ENCODE assay signal across 1 cellular context in the genomic region with DNA sequence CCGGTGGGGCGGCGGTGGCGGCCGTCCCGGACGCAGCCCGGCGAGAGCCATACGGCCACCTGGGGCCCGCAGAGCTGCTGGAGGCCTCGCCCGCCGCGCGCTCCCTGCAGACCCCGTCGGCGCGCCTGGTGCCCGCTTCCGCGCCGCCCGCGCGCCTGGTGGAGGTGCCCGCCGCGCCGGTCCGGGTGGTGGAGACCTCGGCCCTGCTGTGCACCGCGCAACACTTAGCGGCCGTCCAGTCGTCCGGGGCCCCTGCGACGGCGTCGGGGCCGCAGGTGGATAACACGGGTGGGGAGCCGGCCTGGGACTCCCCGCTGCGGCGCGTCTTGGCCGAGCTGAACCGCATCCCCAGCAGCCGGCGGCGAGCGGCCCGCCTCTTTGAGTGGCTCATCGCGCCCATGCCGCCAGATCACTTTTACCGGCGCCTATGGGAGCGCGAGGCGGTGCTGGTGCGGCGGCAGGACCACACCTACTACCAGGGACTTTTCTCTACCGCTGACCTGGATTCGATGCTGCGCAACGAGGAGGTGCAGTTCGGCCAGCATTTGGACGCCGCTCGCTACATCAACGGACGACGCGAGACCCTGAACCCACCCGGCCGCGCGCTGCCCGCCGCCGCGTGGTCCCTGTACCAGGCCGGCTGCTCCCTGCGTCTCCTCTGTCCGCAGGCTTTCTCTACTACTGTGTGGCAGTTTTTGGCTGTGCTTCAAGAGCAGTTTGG.
A peak's percentile ranks its signal among the peaks of the same experiment; 100 is the strongest.
TF ChIP-seq lines count a peak whose summit lies in the region.

No MANE protein-coding gene starts in this region.

TF ChIP-seq in HepG2, 621 proteins besides CTCF, POLR2A, EP300 and RAD21 (continued from another document and continues in another):
- TF ChIP-seq, protein P1, sequence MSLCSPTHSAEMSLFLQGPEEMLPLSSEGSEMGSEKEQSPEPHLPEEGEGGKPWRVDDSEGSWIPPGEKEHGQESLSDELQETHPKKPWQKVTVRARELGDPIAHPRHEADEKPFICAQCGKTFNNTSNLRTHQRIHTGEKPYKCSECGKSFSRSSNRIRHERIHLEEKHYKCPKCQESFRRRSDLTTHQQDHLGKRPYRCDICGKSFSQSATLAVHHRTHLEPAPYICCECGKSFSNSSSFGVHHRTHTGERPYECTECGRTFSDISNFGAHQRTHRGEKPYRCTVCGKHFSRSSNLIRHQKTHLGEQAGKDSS (CRISPR knock-in tag; IDR thresholded peaks at IDR 0.05; ENCODE audit: borderline replicate concordance, low read depth) = 0 out of 2 replicates have a peak, but pooled peaks have one; percentile 12
- TF ChIP-seq HDAC1 (CRISPR knock-in tag; IDR thresholded peaks at IDR 0.05) = peak; percentile 35; the same call in 1 of the 2 replicates
- TF ChIP-seq, protein P2, sequence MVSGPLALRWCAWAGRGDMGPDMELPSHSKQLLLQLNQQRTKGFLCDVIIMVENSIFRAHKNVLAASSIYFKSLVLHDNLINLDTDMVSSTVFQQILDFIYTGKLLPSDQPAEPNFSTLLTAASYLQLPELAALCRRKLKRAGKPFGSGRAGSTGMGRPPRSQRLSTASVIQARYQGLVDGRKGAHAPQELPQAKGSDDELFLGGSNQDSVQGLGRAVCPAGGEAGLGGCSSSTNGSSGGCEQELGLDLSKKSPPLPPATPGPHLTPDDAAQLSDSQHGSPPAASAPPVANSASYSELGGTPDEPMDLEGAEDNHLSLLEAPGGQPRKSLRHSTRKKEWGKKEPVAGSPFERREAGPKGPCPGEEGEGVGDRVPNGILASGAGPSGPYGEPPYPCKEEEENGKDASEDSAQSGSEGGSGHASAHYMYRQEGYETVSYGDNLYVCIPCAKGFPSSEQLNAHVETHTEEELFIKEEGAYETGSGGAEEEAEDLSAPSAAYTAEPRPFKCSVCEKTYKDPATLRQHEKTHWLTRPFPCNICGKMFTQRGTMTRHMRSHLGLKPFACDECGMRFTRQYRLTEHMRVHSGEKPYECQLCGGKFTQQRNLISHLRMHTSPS (CRISPR knock-in tag; IDR thresholded peaks at IDR 0.05; ENCODE audit: low read depth) = 0 out of 2 replicates have a peak, but pooled peaks have one; percentile 3
- no peak for TF ChIP-seq BCL6 (CRISPR knock-in tag; IDR thresholded peaks at IDR 0.05)
- TF ChIP-seq PHF8 (CRISPR knock-in tag; IDR thresholded peaks at IDR 0.05) = peak; percentile 4; the same call in 1 of the 2 replicates
- TF ChIP-seq ZC3H13 (CRISPR knock-in tag; IDR thresholded peaks at IDR 0.05) = peak; percentile 33; the same call in 1 of the 2 replicates
- no peak for TF ChIP-seq HOXD1 (CRISPR knock-in tag; IDR thresholded peaks at IDR 0.05)
- TF ChIP-seq SALL1 (CRISPR knock-in tag; IDR thresholded peaks at IDR 0.05) = peak; percentile 56; the same call in 1 of the 2 replicates
- TF ChIP-seq, protein P3, sequence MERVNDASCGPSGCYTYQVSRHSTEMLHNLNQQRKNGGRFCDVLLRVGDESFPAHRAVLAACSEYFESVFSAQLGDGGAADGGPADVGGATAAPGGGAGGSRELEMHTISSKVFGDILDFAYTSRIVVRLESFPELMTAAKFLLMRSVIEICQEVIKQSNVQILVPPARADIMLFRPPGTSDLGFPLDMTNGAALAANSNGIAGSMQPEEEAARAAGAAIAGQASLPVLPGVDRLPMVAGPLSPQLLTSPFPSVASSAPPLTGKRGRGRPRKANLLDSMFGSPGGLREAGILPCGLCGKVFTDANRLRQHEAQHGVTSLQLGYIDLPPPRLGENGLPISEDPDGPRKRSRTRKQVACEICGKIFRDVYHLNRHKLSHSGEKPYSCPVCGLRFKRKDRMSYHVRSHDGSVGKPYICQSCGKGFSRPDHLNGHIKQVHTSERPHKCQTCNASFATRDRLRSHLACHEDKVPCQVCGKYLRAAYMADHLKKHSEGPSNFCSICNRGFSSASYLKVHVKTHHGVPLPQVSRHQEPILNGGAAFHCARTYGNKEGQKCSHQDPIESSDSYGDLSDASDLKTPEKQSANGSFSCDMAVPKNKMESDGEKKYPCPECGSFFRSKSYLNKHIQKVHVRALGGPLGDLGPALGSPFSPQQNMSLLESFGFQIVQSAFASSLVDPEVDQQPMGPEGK (CRISPR knock-in tag; IDR thresholded peaks at IDR 0.05) = no peak
- TF ChIP-seq ZNF816 (CRISPR knock-in tag; IDR thresholded peaks at IDR 0.05; ENCODE audit: borderline replicate concordance) = no peak; the same call in 1 of the 2 replicates
- TF ChIP-seq KDM5B (CRISPR knock-in tag; IDR thresholded peaks at IDR 0.05; ENCODE audit: borderline replicate concordance) = 0 out of 2 replicates have a peak, but pooled peaks have one; percentile 42
- TF ChIP-seq RFXANK (CRISPR knock-in tag; IDR thresholded peaks at IDR 0.05) = 0 out of 2 replicates have a peak, but pooled peaks have one; percentile 32
- TF ChIP-seq ZNF563 (CRISPR knock-in tag; IDR thresholded peaks at IDR 0.05) = 0 out of 2 replicates have a peak, but pooled peaks have one; percentile 63
- peak; percentile 50; the same call in 1 of the 2 replicates for TF ChIP-seq ZNF607 (CRISPR knock-in tag; IDR thresholded peaks at IDR 0.05; ENCODE audit: borderline replicate concordance)
- TF ChIP-seq ZNF883 (CRISPR knock-in tag; IDR thresholded peaks at IDR 0.05; ENCODE audit: not compliant biosample characterization) = peak; percentile 18
- TF ChIP-seq, protein P4, sequence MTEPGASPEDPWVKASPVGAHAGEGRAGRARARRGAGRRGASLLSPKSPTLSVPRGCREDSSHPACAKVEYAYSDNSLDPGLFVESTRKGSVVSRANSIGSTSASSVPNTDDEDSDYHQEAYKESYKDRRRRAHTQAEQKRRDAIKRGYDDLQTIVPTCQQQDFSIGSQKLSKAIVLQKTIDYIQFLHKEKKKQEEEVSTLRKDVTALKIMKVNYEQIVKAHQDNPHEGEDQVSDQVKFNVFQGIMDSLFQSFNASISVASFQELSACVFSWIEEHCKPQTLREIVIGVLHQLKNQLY (CRISPR knock-in tag; IDR thresholded peaks at IDR 0.05) = no peak
- TF ChIP-seq STAT5B (CRISPR knock-in tag; IDR thresholded peaks at IDR 0.05) = no peak
- TF ChIP-seq, protein P5, sequence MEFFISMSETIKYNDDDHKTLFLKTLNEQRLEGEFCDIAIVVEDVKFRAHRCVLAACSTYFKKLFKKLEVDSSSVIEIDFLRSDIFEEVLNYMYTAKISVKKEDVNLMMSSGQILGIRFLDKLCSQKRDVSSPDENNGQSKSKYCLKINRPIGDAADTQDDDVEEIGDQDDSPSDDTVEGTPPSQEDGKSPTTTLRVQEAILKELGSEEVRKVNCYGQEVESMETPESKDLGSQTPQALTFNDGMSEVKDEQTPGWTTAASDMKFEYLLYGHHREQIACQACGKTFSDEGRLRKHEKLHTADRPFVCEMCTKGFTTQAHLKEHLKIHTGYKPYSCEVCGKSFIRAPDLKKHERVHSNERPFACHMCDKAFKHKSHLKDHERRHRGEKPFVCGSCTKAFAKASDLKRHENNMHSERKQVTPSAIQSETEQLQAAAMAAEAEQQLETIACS (CRISPR knock-in tag; IDR thresholded peaks at IDR 0.05) = no peak
- no peak for TF ChIP-seq EZH2 (conservative IDR thresholded peaks at IDR 0.05; ENCODE audit: low read depth, low read length)
- TF ChIP-seq CCDC6 (CRISPR knock-in tag; IDR thresholded peaks at IDR 0.05) = peak; percentile 28; the same call in 1 of the 2 replicates
- TF ChIP-seq MED13 (CRISPR knock-in tag; IDR thresholded peaks at IDR 0.05) = peak; percentile 19; the same call in 1 of the 2 replicates
- TF ChIP-seq ELF3 (CRISPR knock-in tag; IDR thresholded peaks at IDR 0.05) = no peak
- TF ChIP-seq NPAS2 (CRISPR knock-in tag; IDR thresholded peaks at IDR 0.05; ENCODE audit: borderline replicate concordance) = no peak
- TF ChIP-seq, protein P6, sequence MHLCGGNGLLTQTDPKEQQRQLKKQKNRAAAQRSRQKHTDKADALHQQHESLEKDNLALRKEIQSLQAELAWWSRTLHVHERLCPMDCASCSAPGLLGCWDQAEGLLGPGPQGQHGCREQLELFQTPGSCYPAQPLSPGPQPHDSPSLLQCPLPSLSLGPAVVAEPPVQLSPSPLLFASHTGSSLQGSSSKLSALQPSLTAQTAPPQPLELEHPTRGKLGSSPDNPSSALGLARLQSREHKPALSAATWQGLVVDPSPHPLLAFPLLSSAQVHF (CRISPR knock-in tag; IDR thresholded peaks at IDR 0.05) = no peak
- 0 out of 2 replicates have a peak, but pooled peaks have one; percentile 20 for TF ChIP-seq ZNF343 (CRISPR knock-in tag; IDR thresholded peaks at IDR 0.05)
- TF ChIP-seq ASH2L (IDR thresholded peaks at IDR 0.05; ENCODE audit: insufficient read length, low read depth, low read length) = peak; percentile 10
- TF ChIP-seq ZSCAN20 (CRISPR knock-in tag; IDR thresholded peaks at IDR 0.05; ENCODE audit: borderline replicate concordance) = 0 out of 2 replicates have a peak, but pooled peaks have one; percentile 1
- TF ChIP-seq ZMYM4 (CRISPR knock-in tag; IDR thresholded peaks at IDR 0.05) = no peak; the same call in none of the 2 replicates
- TF ChIP-seq, protein P7, sequence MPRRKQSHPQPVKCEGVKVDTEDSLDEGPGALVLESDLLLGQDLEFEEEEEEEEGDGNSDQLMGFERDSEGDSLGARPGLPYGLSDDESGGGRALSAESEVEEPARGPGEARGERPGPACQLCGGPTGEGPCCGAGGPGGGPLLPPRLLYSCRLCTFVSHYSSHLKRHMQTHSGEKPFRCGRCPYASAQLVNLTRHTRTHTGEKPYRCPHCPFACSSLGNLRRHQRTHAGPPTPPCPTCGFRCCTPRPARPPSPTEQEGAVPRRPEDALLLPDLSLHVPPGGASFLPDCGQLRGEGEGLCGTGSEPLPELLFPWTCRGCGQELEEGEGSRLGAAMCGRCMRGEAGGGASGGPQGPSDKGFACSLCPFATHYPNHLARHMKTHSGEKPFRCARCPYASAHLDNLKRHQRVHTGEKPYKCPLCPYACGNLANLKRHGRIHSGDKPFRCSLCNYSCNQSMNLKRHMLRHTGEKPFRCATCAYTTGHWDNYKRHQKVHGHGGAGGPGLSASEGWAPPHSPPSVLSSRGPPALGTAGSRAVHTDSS (CRISPR knock-in tag; conservative IDR thresholded peaks at IDR 0.05) = 0 out of 2 replicates have a peak, but pooled peaks have one; percentile 3
- no peak for TF ChIP-seq SMARCE1 (IDR thresholded peaks at IDR 0.05; ENCODE audit: borderline replicate concordance)
- TF ChIP-seq, protein P8, sequence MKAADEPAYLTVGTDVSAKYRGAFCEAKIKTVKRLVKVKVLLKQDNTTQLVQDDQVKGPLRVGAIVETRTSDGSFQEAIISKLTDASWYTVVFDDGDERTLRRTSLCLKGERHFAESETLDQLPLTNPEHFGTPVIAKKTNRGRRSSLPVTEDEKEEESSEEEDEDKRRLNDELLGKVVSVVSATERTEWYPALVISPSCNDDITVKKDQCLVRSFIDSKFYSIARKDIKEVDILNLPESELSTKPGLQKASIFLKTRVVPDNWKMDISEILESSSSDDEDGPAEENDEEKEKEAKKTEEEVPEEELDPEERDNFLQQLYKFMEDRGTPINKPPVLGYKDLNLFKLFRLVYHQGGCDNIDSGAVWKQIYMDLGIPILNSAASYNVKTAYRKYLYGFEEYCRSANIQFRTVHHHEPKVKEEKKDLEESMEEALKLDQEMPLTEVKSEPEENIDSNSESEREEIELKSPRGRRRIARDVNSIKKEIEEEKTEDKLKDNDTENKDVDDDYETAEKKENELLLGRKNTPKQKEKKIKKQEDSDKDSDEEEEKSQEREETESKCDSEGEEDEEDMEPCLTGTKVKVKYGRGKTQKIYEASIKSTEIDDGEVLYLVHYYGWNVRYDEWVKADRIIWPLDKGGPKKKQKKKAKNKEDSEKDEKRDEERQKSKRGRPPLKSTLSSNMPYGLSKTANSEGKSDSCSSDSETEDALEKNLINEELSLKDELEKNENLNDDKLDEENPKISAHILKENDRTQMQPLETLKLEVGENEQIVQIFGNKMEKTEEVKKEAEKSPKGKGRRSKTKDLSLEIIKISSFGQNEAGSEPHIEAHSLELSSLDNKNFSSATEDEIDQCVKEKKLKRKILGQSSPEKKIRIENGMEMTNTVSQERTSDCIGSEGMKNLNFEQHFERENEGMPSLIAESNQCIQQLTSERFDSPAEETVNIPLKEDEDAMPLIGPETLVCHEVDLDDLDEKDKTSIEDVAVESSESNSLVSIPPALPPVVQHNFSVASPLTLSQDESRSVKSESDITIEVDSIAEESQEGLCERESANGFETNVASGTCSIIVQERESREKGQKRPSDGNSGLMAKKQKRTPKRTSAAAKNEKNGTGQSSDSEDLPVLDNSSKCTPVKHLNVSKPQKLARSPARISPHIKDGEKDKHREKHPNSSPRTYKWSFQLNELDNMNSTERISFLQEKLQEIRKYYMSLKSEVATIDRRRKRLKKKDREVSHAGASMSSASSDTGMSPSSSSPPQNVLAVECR (CRISPR knock-in tag; IDR thresholded peaks at IDR 0.05; ENCODE audit: borderline replicate concordance) = peak; percentile 59
- TF ChIP-seq, protein P9, sequence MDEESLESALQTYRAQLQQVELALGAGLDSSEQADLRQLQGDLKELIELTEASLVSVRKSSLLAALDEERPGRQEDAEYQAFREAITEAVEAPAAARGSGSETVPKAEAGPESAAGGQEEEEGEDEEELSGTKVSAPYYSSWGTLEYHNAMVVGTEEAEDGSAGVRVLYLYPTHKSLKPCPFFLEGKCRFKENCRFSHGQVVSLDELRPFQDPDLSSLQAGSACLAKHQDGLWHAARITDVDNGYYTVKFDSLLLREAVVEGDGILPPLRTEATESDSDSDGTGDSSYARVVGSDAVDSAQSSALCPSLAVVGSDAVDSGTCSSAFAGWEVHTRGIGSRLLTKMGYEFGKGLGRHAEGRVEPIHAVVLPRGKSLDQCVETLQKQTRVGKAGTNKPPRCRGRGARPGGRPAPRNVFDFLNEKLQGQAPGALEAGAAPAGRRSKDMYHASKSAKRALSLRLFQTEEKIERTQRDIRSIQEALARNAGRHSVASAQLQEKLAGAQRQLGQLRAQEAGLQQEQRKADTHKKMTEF (CRISPR knock-in tag; IDR thresholded peaks at IDR 0.05) = peak; percentile 35; the same call in 1 of the 2 replicates
- TF ChIP-seq, protein P10, sequence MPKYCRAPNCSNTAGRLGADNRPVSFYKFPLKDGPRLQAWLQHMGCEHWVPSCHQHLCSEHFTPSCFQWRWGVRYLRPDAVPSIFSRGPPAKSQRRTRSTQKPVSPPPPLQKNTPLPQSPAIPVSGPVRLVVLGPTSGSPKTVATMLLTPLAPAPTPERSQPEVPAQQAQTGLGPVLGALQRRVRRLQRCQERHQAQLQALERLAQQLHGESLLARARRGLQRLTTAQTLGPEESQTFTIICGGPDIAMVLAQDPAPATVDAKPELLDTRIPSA (CRISPR knock-in tag; IDR thresholded peaks at IDR 0.05; ENCODE audit: borderline replicate concordance) = 0 out of 2 replicates have a peak, but pooled peaks have one; percentile 31
- TF ChIP-seq ZNF232 (CRISPR knock-in tag; IDR thresholded peaks at IDR 0.05; ENCODE audit: borderline replicate concordance) = peak; percentile 59; the same call in 1 of the 2 replicates
- TF ChIP-seq MTF1 (CRISPR knock-in tag; IDR thresholded peaks at IDR 0.05) = no peak
- peak; percentile 47; the same call in 1 of the 2 replicates for TF ChIP-seq ZFX (CRISPR knock-in tag; IDR thresholded peaks at IDR 0.05; ENCODE audit: low read depth)
- no peak for TF ChIP-seq SATB2 (CRISPR knock-in tag; IDR thresholded peaks at IDR 0.05)
- peak; percentile 41 for TF ChIP-seq HOXA3 (CRISPR knock-in tag; IDR thresholded peaks at IDR 0.05)
- TF ChIP-seq ATF7 (IDR thresholded peaks at IDR 0.05) = no peak
- TF ChIP-seq ATF7 (CRISPR knock-in tag; IDR thresholded peaks at IDR 0.05) = no peak
- TF ChIP-seq POGZ (CRISPR knock-in tag; IDR thresholded peaks at IDR 0.05) = peak; percentile 13; the same call in 1 of the 2 replicates
- 0 out of 2 replicates have a peak, but pooled peaks have one; percentile 34 for TF ChIP-seq TMF1 (CRISPR knock-in tag; IDR thresholded peaks at IDR 0.05; ENCODE audit: low read depth)
- no peak for TF ChIP-seq SOX13 (IDR thresholded peaks at IDR 0.05)
- 0 out of 4 replicates have a peak, but pooled peaks of 1 of the 2 experiments have one; percentile 5 for TF ChIP-seq SOX13 (CRISPR knock-in tag; conservative IDR thresholded peaks at IDR 0.05 in 1 of 2, IDR thresholded peaks at IDR 0.05 in 1 of 2)
- peak; percentile 53; the same call in 1 of the 2 replicates for TF ChIP-seq NFYB (CRISPR knock-in tag; IDR thresholded peaks at IDR 0.05)
- peak; percentile 73 for TF ChIP-seq AGO2 (optimal IDR thresholded peaks at IDR 0.05; ENCODE audit: low read depth, low read length)
